In genomic region chr17:42112552-42113176, GRCh38 we compare ENCODE assay signal across 8 cellular contexts. TPM values are rescaled to one million over a fixed set of nuclear protein-coding genes. Genes with fewer than 3 reads are reported as not detected.
A peak's percentile ranks its signal among the peaks of the same experiment; 100 is the strongest.
DNase-seq lines count a peak whose midpoint lies in the region; ATAC-seq and TF ChIP-seq lines count a peak whose summit lies in the region.

DHX58 (minus strand) TSS chr17:42112714; CDS start chr17:42111892, 822 bp downstream.

- H3K9me2 ChIP-seq in SU-DHL-6 (replicated peaks; ENCODE audit: insufficient read depth, low read length), result no peaks in the 10 kb centered on the region

- H2AFZ ChIP-seq in SU-DHL-6 (ENCODE audit: low read depth, low read length, severe bottlenecking), result peak within 1 kb of the TSS; percentile 65

- no peaks in the 10 kb centered on the region for H3K36me3 ChIP-seq in SU-DHL-6 (ENCODE audit: low read length)
- peaks cover 42% of the 10 kb centered on the region for H3K36me3 ChIP-seq in left ventricle myocardium inferior
- peaks cover 32 to 41% (median 34%) of the 10 kb centered on the region in 3 donors for H3K36me3 ChIP-seq in skeletal muscle tissue (ENCODE audit: control insufficient read depth in 3 of 3, insufficient read depth in 3 of 3, low read length in 3 of 3)

- H3F3A ChIP-seq in SU-DHL-6 (ENCODE audit: insufficient read depth), result peaks cover 11% of the 10 kb centered on the region

- no peaks in the 10 kb centered on the region for H3K79me2 ChIP-seq in SU-DHL-6 (ENCODE audit: insufficient read depth, low read length)

- H3K4me3 ChIP-seq in SU-DHL-6 (ENCODE audit: insufficient read depth, low read length, poor library complexity, severe bottlenecking) (no peak within 1 kb of the TSS), left ventricle myocardium inferior (peak within 1 kb of the TSS; percentile 69), skeletal muscle tissue (ENCODE audit: low read length in 3 of 3) (peak within 1 kb of the TSS; percentile 86 to 90 (median 87))

- H3K4me2 ChIP-seq in SU-DHL-6 (ENCODE audit: low read depth, low read length, poor library complexity, severe bottlenecking), result peak within 1 kb of the TSS; percentile 56

- ATAC-seq in GM19397 (IDR thresholded peaks at IDR 0.05; ENCODE audit: unreplicated experiment), result peak; percentile 57

- peak; percentile 72 for DNase-seq in HK-2 (ENCODE audit: unreplicated experiment)
- peak; percentile 58 for DNase-seq in activated naive CD8-positive, alpha-beta T cell treated with anti-CD3 and anti-CD28 coated beads, Interleukin-2, amount 50 U/mL, for 16 hours (ENCODE audit: low read depth, low spot score)
- peak; percentile 63 for DNase-seq in left ventricle myocardium inferior
- DNase-seq in COR-L47 (lab: John Stamatoyannopoulos, UW), result no peak

- no peaks in the 10 kb centered on the region for H3K9me3 ChIP-seq in SU-DHL-6 (ENCODE audit: insufficient read depth, low read length)
- no peaks in the 10 kb centered on the region for H3K9me3 ChIP-seq in left ventricle myocardium inferior (replicated peaks)
- no peaks in the 10 kb centered on the region for H3K9me3 ChIP-seq in skeletal muscle tissue (ENCODE audit: control insufficient read depth in 3 of 3, low read length in 3 of 3)

- H3K27ac ChIP-seq in C4-2B, result peak within 1 kb of the TSS; percentile 48
- peak within 1 kb of the TSS; percentile 68 for H3K27ac ChIP-seq in SU-DHL-6 (ENCODE audit: low read depth, low read length)
- H3K27ac ChIP-seq in left ventricle myocardium inferior (replicated peaks), result peak within 1 kb of the TSS; percentile 90
- H3K27ac ChIP-seq in skeletal muscle tissue (ENCODE audit: low read depth, low read length), result peak within 1 kb of the TSS; percentile 90

- H4K20me1 ChIP-seq in SU-DHL-6 (ENCODE audit: low read depth, low read length), result no peaks in the 10 kb centered on the region

- TF ChIP-seq CTCF in C4-2B (conservative IDR thresholded peaks at IDR 0.05), result no peak
- TF ChIP-seq CTCF in SU-DHL-6 (IDR thresholded peaks at IDR 0.05; ENCODE audit: insufficient read depth, low read length, poor library complexity, severe bottlenecking), result no peak
- no peak for TF ChIP-seq CTCF in left ventricle myocardium inferior (IDR thresholded peaks at IDR 0.05; ENCODE audit: borderline replicate concordance)

- intact Hi-C loops in left ventricle myocardium inferior (cut with micrococcal nuclease), result no loop called here

- H3K4me1 ChIP-seq in left ventricle myocardium inferior (peaks cover 37% of the 10 kb centered on the region), skeletal muscle tissue (ENCODE audit: control insufficient read depth in 3 of 3, insufficient read depth in 3 of 3, low read length in 3 of 3) (peaks cover 16 to 31% (median 22%) of the 10 kb centered on the region in 3 donors)

- H3K27me3 ChIP-seq in SU-DHL-6 (ENCODE audit: low read length) (no peaks in the 10 kb centered on the region), left ventricle myocardium inferior (ENCODE audit: low read depth) (no peaks in the 10 kb centered on the region), skeletal muscle tissue (ENCODE audit: control insufficient read depth in 3 of 3, insufficient read depth in 3 of 3, low read length in 3 of 3) (no peaks in the 10 kb centered on the region)

- peak within 1 kb of the TSS; percentile 36 for H3K9ac ChIP-seq in SU-DHL-6 (ENCODE audit: low read length)
- H3K9ac ChIP-seq in skeletal muscle tissue (ENCODE audit: low read depth in 1 of 3, low read length in 3 of 3), result peak within 1 kb of the TSS; percentile 88 to 91 (median 89)

RNA-seq across cellular contexts. Expression of gene DHX58, which starts in this region (rescaled TPM):
- 3.1 TPM for total RNA-seq in left ventricle myocardium inferior
- total RNA-seq in skeletal muscle tissue, result 3.7 TPM
